In genomic region chr19:32971715-32972540, GRCh38 we compare ENCODE assay signal across 8 cellular contexts. TPM values are rescaled to one million over a fixed set of nuclear protein-coding genes. Genes with fewer than 3 reads are reported as not detected.
DNase-seq lines count a peak whose midpoint lies in the region; ATAC-seq, FAIRE-seq and TF ChIP-seq lines count a peak whose summit lies in the region.

Gene CEP89 (minus strand): TSS chr19:32971958. CDS start chr19:32971874, 84 bp downstream.
Gene FAAP24 (plus strand): TSS chr19:32972242. CDS start chr19:32973197, 955 bp downstream.

- H3K9me3 ChIP-seq in BE2C = no peaks in the 10 kb centered on the region
- no peaks in the 10 kb centered on the region for H3K9me3 ChIP-seq in colonic mucosa

- POLR2A ChIA-PET in activated CD4-positive, alpha-beta T cell treated with anti-CD3 and anti-CD28 coated beads for 36 hours (lab: Charles Lee) = interaction anchor here (0.6 kb wide), 1 partner anchor 18 kb away, joined by 3 read pairs; no protein-coding TSS in a partner anchor

- H3K27me3 ChIP-seq in BE2C (no peaks in the 10 kb centered on the region), colonic mucosa (no peaks in the 10 kb centered on the region), layer of hippocampus (ENCODE audit: control insufficient read depth, insufficient read depth, low read length) (no peaks in the 10 kb centered on the region)

- peak within 1 kb of the TSS; percentile 98 for H3K4me3 Mint-ChIP-seq in activated CD4-positive, alpha-beta T cell treated with anti-CD3 and anti-CD28 coated beads for 36 hours

- ATAC-seq in HG03442 (IDR thresholded peaks at IDR 0.05; ENCODE audit: unreplicated experiment) = peak; percentile 99
- peak; percentile 100 for ATAC-seq in activated CD4-positive, alpha-beta T cell treated with anti-CD3 and anti-CD28 coated beads for 36 hours

- H3K4me3 ChIP-seq in BE2C (ENCODE audit: low read depth, low read length) (peak within 1 kb of the TSS; percentile 85), colonic mucosa (peak within 1 kb of the TSS; percentile 71)

- intact Hi-C loops in activated CD4-positive, alpha-beta T cell treated with anti-CD3 and anti-CD28 coated beads for 36 hours (cut with DNase I, micrococcal nuclease) = loop anchor here (1.0 to 5.0 kb wide), 10 partner anchors 92 to 627 kb away; partner anchors contain the start of genes ANKRD27 (in 2 of the 2), GPATCH1 (in 2 of the 2), RGS9BP (in 2 of the 2) and CEBPG (in 1 of the 2)
- intact Hi-C loops in colonic mucosa (cut with DNase I) = no loop called here

- peak within 1 kb of the TSS; percentile 40 for H3K27ac ChIP-seq in colonic mucosa
- H3K27ac ChIP-seq in layer of hippocampus (ENCODE audit: low read depth, low read length) = peak within 1 kb of the TSS; percentile 71

- FAIRE-seq in GM19239 (lab: Jason Lieb, UNC) = peak; percentile 99

- H3K9me3 Mint-ChIP-seq in activated CD4-positive, alpha-beta T cell treated with anti-CD3 and anti-CD28 coated beads for 36 hours (ENCODE audit: low read depth) = no peaks in the 10 kb centered on the region

- H3K27me3 Mint-ChIP-seq in activated CD4-positive, alpha-beta T cell treated with anti-CD3 and anti-CD28 coated beads for 36 hours = no peaks in the 10 kb centered on the region

- peaks cover 11% of the 10 kb centered on the region for H3K4me1 Mint-ChIP-seq in activated CD4-positive, alpha-beta T cell treated with anti-CD3 and anti-CD28 coated beads for 36 hours

- CTCF ChIA-PET in activated CD4-positive, alpha-beta T cell treated with anti-CD3 and anti-CD28 coated beads for 36 hours (lab: Charles Lee) = interaction anchor here (0.5 to 1.2 kb wide), 5 partner anchors 116 to 212 kb away, joined by 3 to 4 read pairs (median 3); no protein-coding TSS in a partner anchor

- peak; percentile 98 for DNase-seq in BE2C
- peak; percentile 92 for DNase-seq in GM19239 (ENCODE audit: insufficient read length, low spot score)
- DNase-seq in NCI-H510A treated with DMSO at 0.1 percent for 48 hours (lab: John Stamatoyannopoulos, UW) = peak; percentile 98
- DNase-seq in activated CD4-positive, alpha-beta T cell treated with anti-CD3 and anti-CD28 coated beads for 36 hours = peak; percentile 98
- DNase-seq in colonic mucosa = peak; percentile 99
- peak; percentile 87 to 95 (median 93) for DNase-seq in stimulated activated CD4-positive, alpha-beta T cell treated with anti-CD3 and anti-CD28 coated beads, Interleukin-1b, Interleukin-23, amount 100 ng/mL, for 24 hours (ENCODE audit: low read depth in 4 of 4, low spot score in 1 of 4)

- H3K36me3 ChIP-seq in BE2C (no peaks in the 10 kb centered on the region; the same call in 1 of the 2 replicates), colonic mucosa (no peaks in the 10 kb centered on the region)

- peak within 1 kb of the TSS; percentile 72 to 89 for H3K9ac ChIP-seq in colonic mucosa (ENCODE audit: low read depth in 2 of 2, low read length in 2 of 2)

- H3K4me1 ChIP-seq in BE2C (no peaks in the 10 kb centered on the region), colonic mucosa (peaks cover 3% of the 10 kb centered on the region)

- peaks cover 19% of the 10 kb centered on the region for H3K36me3 Mint-ChIP-seq in activated CD4-positive, alpha-beta T cell treated with anti-CD3 and anti-CD28 coated beads for 36 hours (ENCODE audit: low read depth)

- peak within 1 kb of the TSS; percentile 94 for H3K27ac Mint-ChIP-seq in activated CD4-positive, alpha-beta T cell treated with anti-CD3 and anti-CD28 coated beads for 36 hours

- TF ChIP-seq CTCF in BE2C (IDR thresholded peaks at IDR 0.05; ENCODE audit: low read depth, low read length) (no peak), colonic mucosa (IDR thresholded peaks at IDR 0.05) (no peak)

RNA-seq across cellular contexts. Expression of gene CEP89, which starts in this region (rescaled TPM):
- 15.7 TPM for polyA plus RNA-seq in BE2C (2012; ENCODE audit: insufficient read depth, insufficient read length, low read depth)
- 10 to 100 TPM; 16.2 to 18.5 TPM for total RNA-seq in activated CD4-positive, alpha-beta T cell treated with anti-CD3 and anti-CD28 coated beads for 36 hours
- total RNA-seq in colonic mucosa = 10 to 100 TPM; 15.3 to 16.6 TPM

RNA-seq across cellular contexts. Expression of gene FAAP24, which starts in this region (rescaled TPM):
- 1.6 TPM for polyA plus RNA-seq in BE2C (2012; ENCODE audit: insufficient read depth, insufficient read length, low read depth)
- 10 to 100 TPM in 1 of 2 experiments, 1 to 10 TPM in 1; 8.9 to 11.9 TPM for total RNA-seq in activated CD4-positive, alpha-beta T cell treated with anti-CD3 and anti-CD28 coated beads for 36 hours
- total RNA-seq in colonic mucosa = 1 to 10 TPM; 1.3 to 5.2 TPM

Comparison
In these comparisons a context has a peak if more than half of its experiments do, and no peak if none do; other contexts are left out.
1. Peak in every context shown above with its lines: DNase-seq, ATAC-seq, H3K4me3 ChIP-seq and H3K27ac ChIP-seq.